10 cellular contexts compared by ENCODE assay signal in the genomic region with DNA sequence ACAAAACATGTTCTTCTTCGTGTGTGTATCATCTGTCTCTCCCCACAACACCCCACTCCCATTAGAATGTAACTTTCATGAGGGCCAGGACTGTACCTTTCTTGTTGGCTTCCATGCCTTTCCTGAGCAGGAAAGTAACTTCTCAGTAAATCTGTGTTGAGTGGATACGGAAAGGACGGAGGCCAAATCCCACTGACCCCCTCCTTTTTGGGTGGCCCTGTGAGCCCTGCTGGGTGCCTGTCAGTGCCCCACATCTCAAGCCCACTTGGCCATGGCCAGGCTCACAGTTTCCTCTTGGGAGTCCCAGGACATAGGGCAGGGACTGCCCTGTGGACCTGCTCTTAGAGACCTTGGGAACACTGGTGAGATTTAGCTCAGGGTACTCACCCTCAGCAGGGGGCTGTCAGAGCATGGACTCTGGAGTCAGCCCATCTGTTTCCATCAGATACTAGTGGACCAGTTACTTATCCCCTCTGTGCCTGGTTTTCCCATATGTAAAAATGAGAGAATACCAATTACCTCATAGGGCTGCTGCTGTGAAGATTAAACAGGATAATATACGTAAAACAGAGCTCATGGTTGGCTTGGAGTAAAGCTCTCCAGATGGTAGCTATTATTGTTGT. TPM values are rescaled to one million over a fixed set of nuclear protein-coding genes. Genes with fewer than 3 reads are reported as not detected.
DNase-seq lines count a peak whose midpoint lies in the region; ATAC-seq and TF ChIP-seq lines count a peak whose summit lies in the region.
"Had no signal": no experiment of that assay in that cellular context is flagged by ENCODE, and none has a peak within 500 bp of the region (broad histone marks: within the 10 kb centered on the region; RNA-seq: fewer than 3 reads in every experiment).

No MANE protein-coding gene starts in this region.

- ATAC-seq in omental fat pad (ENCODE audit: low FRiP score) (no peak), GM21717 (IDR thresholded peaks at IDR 0.05; ENCODE audit: unreplicated experiment) (no peak)

- in situ Hi-C loops in G401 (cut with HindIII; ENCODE audit: low sequenced_read_pairs), result no loop called here
- in situ Hi-C loops in GM13977 (cut with MboI; ENCODE audit: low pct_unique_long_range_greater_than_20kb, low sequenced_read_pairs, unreplicated experiment), result no loop called here

- TF ChIP-seq CTCF in endodermal cell (conservative IDR thresholded peaks at IDR 0.05) (no peak), retinal pigment epithelial cell (conservative IDR thresholded peaks at IDR 0.05; ENCODE audit: low read depth, low read length) (no peak), omental fat pad (IDR thresholded peaks at IDR 0.05) (no peak), GM13977 (IDR thresholded peaks at IDR 0.05; ENCODE audit: extremely low read depth, insufficient read depth, missing control alignments) (no peak)

- no peak overlapping the region for H3K9ac ChIP-seq in endodermal cell (ENCODE audit: extremely low read depth, low read length, poor library complexity, severe bottlenecking)

- DNase-seq in G401 (ENCODE audit: low spot score) (peak; percentile 16), NCI-H82 (lab: John Stamatoyannopoulos, UW) (peak; percentile 82), endodermal cell (no peak), retinal pigment epithelial cell (ENCODE audit: low read depth) (no peak), omental fat pad (ENCODE audit: low spot score) (no peak), GM13977 (ENCODE audit: low spot score) (no peak), cerebellar cortex (ENCODE audit: low spot score) (no peak)
- DNase-seq: MV-4-11 had no signal

- H3K36me3 ChIP-seq in endodermal cell (ENCODE audit: control insufficient read depth, insufficient read depth, low read length), result no peaks in the 10 kb centered on the region

- no peaks in the 10 kb centered on the region for H3K36me3 Mint-ChIP-seq in endodermal cell (ENCODE audit: low read depth)

- peak overlapping the region; percentile 66 for H3K4me3 Mint-ChIP-seq in endodermal cell

- H3K27me3 ChIP-seq in endodermal cell (ENCODE audit: control insufficient read depth, insufficient read depth, low read length, poor library complexity, severe bottlenecking), result peaks cover 62% of the 10 kb centered on the region

- peaks cover 7% of the 10 kb centered on the region for H3K4me1 Mint-ChIP-seq in endodermal cell

- no peak overlapping the region for H3K27ac ChIP-seq in endodermal cell (ENCODE audit: low read depth, low read length)

- H3K9me3 Mint-ChIP-seq in endodermal cell, result no peaks in the 10 kb centered on the region

- 71 to 88% methylated on average over 1 to 4 of the region's 4 CpGs for WGBS in endodermal cell (ENCODE audit: insufficient coverage in 1 of 2, insufficient read length in 1 of 2), 2 experiments

- H3K27ac Mint-ChIP-seq in endodermal cell, result no peak overlapping the region

- H3K27me3 Mint-ChIP-seq in endodermal cell (ENCODE audit: insufficient read depth), result peaks cover 74% of the 10 kb centered on the region

- peak overlapping the region; percentile 73 for H3K4me3 ChIP-seq in endodermal cell (ENCODE audit: low read length)
- H3K4me3 ChIP-seq in retinal pigment epithelial cell (ENCODE audit: low read length), result peak overlapping the region; percentile 33
- H3K4me3 ChIP-seq: mucosa of descending colon had no signal

- no peaks in the 10 kb centered on the region for H3K9me3 ChIP-seq in endodermal cell (ENCODE audit: control insufficient read depth, low read length)
- H3K9me3 ChIP-seq: mucosa of descending colon had no signal

- H3K4me1 ChIP-seq in endodermal cell (ENCODE audit: control insufficient read depth, insufficient read depth, low read length), result peaks cover 3% of the 10 kb centered on the region

RNA-seq across cellular contexts. Expression of gene C11orf96, which starts 1.1 kb away (rescaled TPM):
- total RNA-seq in G401 (2014; rRNA removed; shearing (Covaris generic)), result 0.86 TPM in 1 of 2 replicates, not detected in the other
- total RNA-seq in endodermal cell (under 1 TPM in 1 of 2 donors, not detected in 1; 0.62 TPM), omental fat pad (100 to 1,000 TPM; 127 to 489 (median 243) TPM)
- polyA plus RNA-seq in endodermal cell (2013, experiment 1 of 2), result 5.8 TPM
- 4.9 TPM for polyA plus RNA-seq in endodermal cell (2013, experiment 2 of 2)

Comparison
In these comparisons a context has a peak if more than half of its experiments do, and no peak if none do; other contexts are left out.
1. DNase-seq: peak in G401 (single experiment) and NCI-H82 (single experiment); none in endodermal cell (single experiment), retinal pigment epithelial cell (single experiment), omental fat pad (single experiment), GM13977 (single experiment) and cerebellar cortex (single experiment).
2. RNA of gene C11orf96, which starts 1.1 kb away (total RNA-seq): 127 to 489 TPM in omental fat pad; 0.62 TPM in endodermal cell and 0.86 TPM in G401; every median in the first group is over 10 times any median in the second.